Comparison of ENCODE assay signal across 12 cellular contexts in genomic region chr5:10594591-10595210, GRCh38. TPM values are rescaled to one million over a fixed set of nuclear protein-coding genes. Genes with fewer than 3 reads are reported as not detected.
A peak's percentile ranks its signal among the peaks of the same experiment; 100 is the strongest.
DNase-seq lines count a peak whose midpoint lies in the region; ATAC-seq and TF ChIP-seq lines count a peak whose summit lies in the region.
"Had no signal": no experiment of that assay in that cellular context is flagged by ENCODE, and none has a peak within 500 bp of the region (broad histone marks: within the 10 kb centered on the region; RNA-seq: fewer than 3 reads in every experiment).

No MANE protein-coding gene starts in this region.

- H3F3A ChIP-seq in neural progenitor cell (ENCODE audit: low read depth), result peaks cover 10% of the 10 kb centered on the region

- H3K27ac Mint-ChIP-seq in neural progenitor cell, result peak overlapping the region; percentile 48

- H3K27me3 ChIP-seq in AG04450 (ENCODE audit: control insufficient read depth, insufficient read depth, low read length), result no peaks in the 10 kb centered on the region
- no peaks in the 10 kb centered on the region for H3K27me3 ChIP-seq in KMS-11 (ENCODE audit: insufficient read depth, low read depth)
- H3K27me3 ChIP-seq in breast epithelium, result no peaks in the 10 kb centered on the region
- H3K27me3 ChIP-seq in neural progenitor cell, result no peaks in the 10 kb centered on the region

- no peak for TF ChIP-seq CTCF in AG04450 (IDR thresholded peaks at IDR 0.05; ENCODE audit: low read depth, low read length)
- TF ChIP-seq CTCF in KMS-11 (conservative IDR thresholded peaks at IDR 0.05; ENCODE audit: low read depth, low read length), result no peak
- TF ChIP-seq CTCF in breast epithelium (IDR thresholded peaks at IDR 0.05), result no peak
- no peak for TF ChIP-seq CTCF in neural progenitor cell (IDR thresholded peaks at IDR 0.05)

- peaks cover 4% of the 10 kb centered on the region for H3K9me3 Mint-ChIP-seq in neural progenitor cell

- peaks cover 5% of the 10 kb centered on the region for H3K27me3 Mint-ChIP-seq in neural progenitor cell (ENCODE audit: insufficient read depth, low read depth)

- TF ChIP-seq POLR2A in breast epithelium (IDR thresholded peaks at IDR 0.05), result no peak

- no peak overlapping the region for H3K9ac ChIP-seq in KMS-11
- no peak overlapping the region for H3K9ac ChIP-seq in neural progenitor cell

- H3K4me3 ChIP-seq in AG04450 (ENCODE audit: low read depth, low read length) (no peak overlapping the region), KMS-11 (IDR thresholded peaks at IDR 0.05; ENCODE audit: insufficient read depth, low read depth, low read length) (no peak overlapping the region), breast epithelium (no peak overlapping the region), neural progenitor cell (no peak overlapping the region)

- POLR2A ChIA-PET in AG04450 (lab: Yijun Ruan, JAX), result interaction anchor here (0.7 kb wide), 1 partner anchor 27 kb away, joined by 3 read pairs; no protein-coding TSS in a partner anchor

- DNase-seq in AG04450 (ENCODE audit: low read depth, low spot score), result no peak
- DNase-seq in breast epithelium (ENCODE audit: low spot score in 2 of 2), result no peak
- no peak for DNase-seq in neural progenitor cell (ENCODE audit: low spot score)
- DNase-seq in stimulated activated CD4-positive, alpha-beta T cell treated with anti-CD3 and anti-CD28 coated beads, Interleukin-12 subunit alpha, Interleukin-12 subunit beta, amount 100 ng/mL, for 4 hours, result no peak
- DNase-seq in DMS153 treated with DMSO at 0.1 percent for 48 hours (lab: John Stamatoyannopoulos, UW; ENCODE audit: unreplicated experiment), result no peak
- DNase-seq: COR-L47; effector CD4-positive, alpha-beta T cell; MV-4-11; RPMI8226 had no signal

- H4K20me1 ChIP-seq in KMS-11 (ENCODE audit: insufficient read depth), result no peaks in the 10 kb centered on the region
- H4K20me1 ChIP-seq in neural progenitor cell (ENCODE audit: low read depth), result no peaks in the 10 kb centered on the region

- H3K4me2 ChIP-seq in KMS-11, result peak overlapping the region; percentile 55; the same call in 1 of the 2 replicates
- no peak overlapping the region for H3K4me2 ChIP-seq in neural progenitor cell

- no peak overlapping the region for H3K4me3 Mint-ChIP-seq in neural progenitor cell

- H3K4me1 Mint-ChIP-seq in neural progenitor cell, result peaks cover 9% of the 10 kb centered on the region

- no peaks in the 10 kb centered on the region for H3K36me3 ChIP-seq in KMS-11 (ENCODE audit: insufficient read depth)
- no peaks in the 10 kb centered on the region for H3K36me3 ChIP-seq in breast epithelium
- no peaks in the 10 kb centered on the region for H3K36me3 ChIP-seq in neural progenitor cell

- no peaks in the 10 kb centered on the region for H3K9me3 ChIP-seq in AG04450 (ENCODE audit: control insufficient read depth, insufficient read depth, low read length)
- H3K9me3 ChIP-seq in breast epithelium, result peaks cover 0 to 3% of the 10 kb centered on the region in 2 donors
- H3K9me3 ChIP-seq in neural progenitor cell (ENCODE audit: low read depth), result no peaks in the 10 kb centered on the region

- no peaks in the 10 kb centered on the region for H3K36me3 Mint-ChIP-seq in neural progenitor cell

- H2AFZ ChIP-seq in KMS-11 (ENCODE audit: low read depth) (no peak overlapping the region), neural progenitor cell (replicated peaks) (no peak overlapping the region)

- H3K4me1 ChIP-seq in KMS-11 (ENCODE audit: low read depth, poor library complexity, severe bottlenecking) (peaks cover 95% of the 10 kb centered on the region), breast epithelium (peaks cover 3 to 4% of the 10 kb centered on the region in 2 donors), neural progenitor cell (peaks cover 13% of the 10 kb centered on the region)

- peak overlapping the region; percentile 91 for H3K27ac ChIP-seq in AG04450 (ENCODE audit: low read depth, low read length)
- H3K27ac ChIP-seq in KMS-11, result no peak overlapping the region
- H3K27ac ChIP-seq in breast epithelium, result peak overlapping the region; percentile 89 to 96
- no peak overlapping the region for H3K27ac ChIP-seq in neural progenitor cell

- peaks cover 10% of the 10 kb centered on the region; the same call in 1 of the 2 replicates for H3K79me2 ChIP-seq in KMS-11 (ENCODE audit: insufficient read depth, low read depth)
- H3K79me2 ChIP-seq in neural progenitor cell (ENCODE audit: low read depth), result no peaks in the 10 kb centered on the region

- CTCF ChIA-PET in AG04450 (lab: Charles Lee), result interaction anchor here (0.5 to 3.2 kb wide), 3 partner anchors 24 to 142 kb away, joined by 3 to 10 read pairs (median 9); no protein-coding TSS in a partner anchor

- ATAC-seq in GM21423 (IDR thresholded peaks at IDR 0.05; ENCODE audit: unreplicated experiment) (no peak), HG03460 (IDR thresholded peaks at IDR 0.05; ENCODE audit: unreplicated experiment) (no peak)

- intact Hi-C loops in breast epithelium (cut with DNase I; ENCODE audit: low total_unique reads), result no loop called here

RNA-seq across cellular contexts. Expression of gene ANKRD33B, which starts 30.8 kb away (rescaled TPM):
- polyA plus RNA-seq in AG04450 (2011; rRNA removed), result 4.6 and 4.8 TPM in 2 replicates
- 18.4 and 18.5 TPM in 2 replicates for polyA minus RNA-seq in AG04450 (2011; rRNA and poly(A)+ RNA removed)
- total RNA-seq in breast epithelium (1 to 10 TPM; 3.3 to 5.3 (median 3.8) TPM), neural progenitor cell (ENCODE audit: low replicate concordance) (2.2 and 3.5 TPM in 2 replicates)

Comparison
In these comparisons a context has a peak if more than half of its experiments do, and no peak if none do; other contexts are left out.
1. H3K27ac ChIP-seq: peak in AG04450 (single experiment) and breast epithelium (2 of 2); none in KMS-11 (single experiment) and neural progenitor cell (single experiment).